3 cellular contexts compared by ENCODE assay signal in genomic region chr7:74496773-74497172, GRCh38. TPM values are rescaled to one million over a fixed set of nuclear protein-coding genes. Genes with fewer than 3 reads are reported as not detected.
"Had no signal": no experiment of that assay in that cellular context is flagged by ENCODE, and none has a peak within 500 bp of the region (broad histone marks: within the 10 kb centered on the region; RNA-seq: fewer than 3 reads in every experiment).

No MANE protein-coding gene starts in this region.

RNA-seq across cellular contexts. Expression of gene GTF2IRD1, which starts 43.1 kb away (rescaled TPM):
- total RNA-seq: natural killer cell; natural killer cell treated with Interleukin-12 subunit alpha and Interleukin-12 subunit beta and Interleukin-15 and Interleukin-18, amount 100 ng/mL, for 72 hours had no signal
- polyA plus RNA-seq: naive thymus-derived CD8-positive, alpha-beta T cell had no signal
